In the genomic region with DNA sequence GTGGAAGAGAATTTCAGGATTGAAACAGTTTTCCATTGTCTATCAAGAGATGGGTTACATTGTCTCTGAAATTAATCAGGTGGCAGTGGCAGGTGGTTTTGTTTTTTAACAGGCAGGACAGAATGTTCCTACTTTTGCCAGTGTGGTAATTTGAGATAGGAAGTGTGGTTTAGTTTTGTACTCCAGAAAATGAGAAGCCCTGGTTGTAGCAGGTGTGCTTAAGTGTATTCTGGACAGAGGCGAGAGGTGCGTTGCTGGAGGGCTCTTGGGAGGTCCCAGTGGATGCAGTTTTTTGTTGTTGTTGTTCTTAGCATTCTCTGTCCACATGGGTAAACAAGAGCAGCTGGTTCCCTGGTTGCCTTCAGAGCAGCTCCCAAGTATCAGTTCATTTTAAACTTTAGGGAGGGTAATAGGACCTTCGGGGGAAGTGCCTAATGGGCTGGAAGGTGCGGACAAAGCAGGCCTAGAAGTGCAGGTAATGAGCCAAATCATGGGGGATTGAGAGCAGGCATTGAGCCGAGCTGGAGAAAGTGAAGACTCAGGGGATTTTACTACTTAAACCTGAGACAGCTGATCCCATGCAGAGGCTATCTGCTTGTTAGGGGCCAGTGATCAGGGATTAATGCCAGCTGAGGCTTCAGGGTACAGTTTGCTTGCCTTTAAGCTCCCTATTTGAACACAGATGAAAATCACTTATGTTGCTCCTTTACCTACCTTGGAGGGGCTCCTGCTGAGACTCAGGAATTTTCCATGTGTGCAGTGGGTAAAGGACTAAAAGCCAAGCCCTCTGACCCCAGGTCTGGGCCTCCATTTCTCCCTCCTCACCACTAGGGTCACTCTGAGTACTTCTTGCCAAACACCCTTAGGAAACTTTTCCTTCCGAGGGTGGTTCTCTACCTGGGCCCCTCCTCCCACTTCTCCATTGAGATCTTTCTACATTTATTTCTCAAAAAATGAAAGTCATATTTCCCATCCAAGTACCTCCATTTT, we compare ENCODE assay signal across 1 cellular context.
TF ChIP-seq lines count a peak whose summit lies in the region.

No MANE protein-coding gene starts in this region.

TF ChIP-seq in HCT116, 20 proteins besides CTCF, POLR2A, EP300 and RAD21 (continued from another document):
- TF ChIP-seq, protein P1, sequence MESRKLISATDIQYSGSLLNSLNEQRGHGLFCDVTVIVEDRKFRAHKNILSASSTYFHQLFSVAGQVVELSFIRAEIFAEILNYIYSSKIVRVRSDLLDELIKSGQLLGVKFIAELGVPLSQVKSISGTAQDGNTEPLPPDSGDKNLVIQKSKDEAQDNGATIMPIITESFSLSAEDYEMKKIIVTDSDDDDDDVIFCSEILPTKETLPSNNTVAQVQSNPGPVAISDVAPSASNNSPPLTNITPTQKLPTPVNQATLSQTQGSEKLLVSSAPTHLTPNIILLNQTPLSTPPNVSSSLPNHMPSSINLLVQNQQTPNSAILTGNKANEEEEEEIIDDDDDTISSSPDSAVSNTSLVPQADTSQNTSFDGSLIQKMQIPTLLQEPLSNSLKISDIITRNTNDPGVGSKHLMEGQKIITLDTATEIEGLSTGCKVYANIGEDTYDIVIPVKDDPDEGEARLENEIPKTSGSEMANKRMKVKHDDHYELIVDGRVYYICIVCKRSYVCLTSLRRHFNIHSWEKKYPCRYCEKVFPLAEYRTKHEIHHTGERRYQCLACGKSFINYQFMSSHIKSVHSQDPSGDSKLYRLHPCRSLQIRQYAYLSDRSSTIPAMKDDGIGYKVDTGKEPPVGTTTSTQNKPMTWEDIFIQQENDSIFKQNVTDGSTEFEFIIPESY (IDR thresholded peaks at IDR 0.05; ENCODE audit: extremely low read depth, insufficient replicate concordance, low read length): no peak
- TF ChIP-seq ZFX (IDR thresholded peaks at IDR 0.05): no peak
